ENCODE assay signal across 8 cellular contexts in genomic region chr10:45235260-45235699, GRCh38.
DNase-seq lines count a peak whose midpoint lies in the region; ATAC-seq and TF ChIP-seq lines count a peak whose summit lies in the region.
"Not testable (repeated sequence)": the region's sequence is repeated elsewhere in the genome, so short reads cannot be mapped to it uniquely, and the experiment has no call there.

No MANE protein-coding gene starts in this region.

- not testable (repeated sequence) for H3K4me2 ChIP-seq in neural cell (ENCODE audit: low read length)

- DNase-seq in DMS 273 (lab: John Stamatoyannopoulos, UW; ENCODE audit: unreplicated experiment) (peak; percentile 83), HFF-Myc (ENCODE audit: extremely low read depth, low read depth) (peak; percentile 70), NCI-H2171 (lab: John Stamatoyannopoulos, UW) (peak; percentile 50), T-helper 22 cell (ENCODE audit: low read depth) (peak; percentile 7)
- DNase-seq in activated naive CD8-positive, alpha-beta T cell treated with anti-CD3 and anti-CD28 coated beads, Interleukin-2, amount 10 ng/mL, durations not matched to agents 7 days and 5 days, result peak; percentile 54
- peak; percentile 13 to 25 for DNase-seq in stimulated activated CD8-positive, alpha-beta memory T cell treated with anti-CD3 and anti-CD28 coated beads, Interleukin-7, amount 100 ng/mL, for 1 hour (ENCODE audit: low read depth in 2 of 2)

- not testable (repeated sequence) for H3F3A ChIP-seq in neural cell (ENCODE audit: insufficient read depth, low read length, poor library complexity, severe bottlenecking)

- H3K36me3 ChIP-seq in gastroesophageal sphincter; neural cell (ENCODE audit: insufficient read depth, low read length): not testable (repeated sequence)

- TF ChIP-seq RAD21 in neural cell (conservative IDR thresholded peaks at IDR 0.05), result peak; percentile 86

- H3K27me3 ChIP-seq in gastroesophageal sphincter, result peaks cover 17% of the 10 kb centered on the region
- H3K27me3 ChIP-seq in neural cell (ENCODE audit: insufficient read depth, low read depth, low read length), result not testable (repeated sequence)

- peak; percentile 60 for ATAC-seq in activated naive CD8-positive, alpha-beta T cell treated with anti-CD3 and anti-CD28 coated beads, Interleukin-2, amount 10 ng/mL, durations not matched to agents 7 days and 5 days (ENCODE audit: low read depth)
- ATAC-seq in gastroesophageal sphincter, result peak; percentile 69

- not testable (repeated sequence) for H3K79me2 ChIP-seq in neural cell (replicated peaks; ENCODE audit: insufficient read depth, low read length)

- H3K4me1 ChIP-seq in gastroesophageal sphincter, result not testable (repeated sequence)

- H3K9me2 ChIP-seq in neural cell (ENCODE audit: insufficient read depth, low read length), result not testable (repeated sequence)

- not testable (repeated sequence) for TF ChIP-seq POLR2A in gastroesophageal sphincter (IDR thresholded peaks at IDR 0.05)

- peaks cover 18% of the 10 kb centered on the region for H3K4me1 Mint-ChIP-seq in activated naive CD8-positive, alpha-beta T cell treated with anti-CD3 and anti-CD28 coated beads, Interleukin-2, amount 10 ng/mL, durations not matched to agents 7 days and 5 days

- not testable (repeated sequence) for H4K20me1 ChIP-seq in neural cell (ENCODE audit: insufficient read depth)

- H3K9ac ChIP-seq in neural cell (ENCODE audit: low read length), result not testable (repeated sequence)

- not testable (repeated sequence) for H3K27ac Mint-ChIP-seq in activated naive CD8-positive, alpha-beta T cell treated with anti-CD3 and anti-CD28 coated beads, Interleukin-2, amount 10 ng/mL, durations not matched to agents 7 days and 5 days

- H3K27ac ChIP-seq in gastroesophageal sphincter; neural cell (ENCODE audit: low read length): not testable (repeated sequence)

- H3K4me3 ChIP-seq in HFF-Myc (replicated peaks; ENCODE audit: low read depth, low read length); gastroesophageal sphincter; neural cell (ENCODE audit: low read length): not testable (repeated sequence)

- not testable (repeated sequence) for H3K9me3 ChIP-seq in gastroesophageal sphincter; neural cell (ENCODE audit: low read length)

- H3K36me3 Mint-ChIP-seq in activated naive CD8-positive, alpha-beta T cell treated with anti-CD3 and anti-CD28 coated beads, Interleukin-2, amount 10 ng/mL, durations not matched to agents 7 days and 5 days, result not testable (repeated sequence)

- H3K9me3 Mint-ChIP-seq in activated naive CD8-positive, alpha-beta T cell treated with anti-CD3 and anti-CD28 coated beads, Interleukin-2, amount 10 ng/mL, durations not matched to agents 7 days and 5 days, result not testable (repeated sequence)

- H2AFZ ChIP-seq in neural cell (ENCODE audit: low read depth, low read length), result not testable (repeated sequence)

- H3K27me3 Mint-ChIP-seq in activated naive CD8-positive, alpha-beta T cell treated with anti-CD3 and anti-CD28 coated beads, Interleukin-2, amount 10 ng/mL, durations not matched to agents 7 days and 5 days, result peaks cover 16% of the 10 kb centered on the region

- not testable (repeated sequence) for H3K4me3 Mint-ChIP-seq in activated naive CD8-positive, alpha-beta T cell treated with anti-CD3 and anti-CD28 coated beads, Interleukin-2, amount 10 ng/mL, durations not matched to agents 7 days and 5 days

- peak; percentile 34 for TF ChIP-seq CTCF in HFF-Myc (IDR thresholded peaks at IDR 0.05; ENCODE audit: low read depth, low read length, missing control alignments)
- TF ChIP-seq CTCF in gastroesophageal sphincter (IDR thresholded peaks at IDR 0.05), result peak; percentile 32 to 70 (median 59)
- TF ChIP-seq CTCF in neural cell (IDR thresholded peaks at IDR 0.05; ENCODE audit: poor library complexity, severe bottlenecking), result peak; percentile 84

- not testable (repeated sequence) for TF ChIP-seq EP300 in gastroesophageal sphincter (IDR thresholded peaks at IDR 0.05); neural cell (conservative IDR thresholded peaks at IDR 0.05; ENCODE audit: poor library complexity, severe bottlenecking)

- POLR2A ChIA-PET in activated naive CD8-positive, alpha-beta T cell treated with anti-CD3 and anti-CD28 coated beads, Interleukin-2, amount 10 ng/mL, durations not matched to agents 7 days and 5 days (lab: Charles Lee), result not testable (repeated sequence)

- WGBS in gastroesophageal sphincter (ENCODE audit: low coverage in 1 of 2), 2 donors, result 18% methylated on average over 9 of the region's 11 CpGs; no CpG with 5 or more reads in 1 of the 2 donors

TF ChIP-seq in neural cell, 6 proteins besides CTCF, POLR2A, EP300 and RAD21:
- peak; percentile 89 for TF ChIP-seq SMC3 (conservative IDR thresholded peaks at IDR 0.05; ENCODE audit: poor library complexity)

Comparison
In these comparisons a context has a peak if more than half of its experiments do, and no peak if none do; other contexts are left out.
1. DNase-seq: peak in every context shown above with its lines; median percentile 83 in DMS 273; 70 in HFF-Myc; 54 in activated naive CD8-positive, alpha-beta T cell treated with anti-CD3 and anti-CD28 coated beads, Interleukin-2, amount 10 ng/mL, durations not matched to agents 7 days and 5 days; 50 in NCI-H2171; 19 in stimulated activated CD8-positive, alpha-beta memory T cell treated with anti-CD3 and anti-CD28 coated beads, Interleukin-7, amount 100 ng/mL, for 1 hour; 7 in T-helper 22 cell.
2. CTCF ChIP-seq: peak in every context shown above with its lines; median percentile 84 in neural cell; 59 in gastroesophageal sphincter; 34 in HFF-Myc.